Comparison of ENCODE assay signal across 8 cellular contexts in the genomic region with DNA sequence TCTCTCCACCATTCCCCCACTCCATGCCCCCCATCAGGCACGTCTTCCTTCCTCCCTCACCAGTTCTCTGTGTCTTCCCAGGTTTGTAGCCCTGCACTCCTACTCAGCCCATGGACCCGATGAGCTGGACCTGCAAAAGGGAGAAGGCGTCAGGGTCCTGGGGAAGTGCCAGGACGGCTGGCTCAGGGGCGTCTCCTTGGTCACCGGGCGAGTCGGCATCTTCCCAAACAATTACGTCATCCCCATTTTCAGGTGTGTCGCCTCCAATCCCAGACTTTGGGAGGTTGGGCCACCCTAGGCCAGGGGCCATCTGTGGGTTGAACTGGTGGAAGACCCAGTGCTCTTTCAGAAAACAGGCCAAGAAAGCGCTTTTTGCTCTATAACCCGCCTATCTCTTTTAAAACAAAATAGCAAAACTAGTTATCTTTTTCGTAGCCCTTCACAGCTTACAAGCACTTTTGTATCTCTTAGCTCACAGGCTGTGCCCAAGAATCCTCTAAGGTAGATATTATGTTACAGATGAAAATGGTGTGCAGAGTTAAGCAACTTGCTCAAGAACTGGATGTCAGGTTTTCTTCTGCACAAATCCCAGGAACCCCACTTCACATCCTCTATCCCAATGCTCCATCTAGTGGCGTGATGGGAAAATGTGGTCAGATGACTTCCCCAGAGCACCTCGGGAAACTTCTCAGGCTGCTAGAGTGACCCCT. TPM values are rescaled to one million over a fixed set of nuclear protein-coding genes. Genes with fewer than 3 reads are reported as not detected.
A peak's percentile ranks its signal among the peaks of the same experiment; 100 is the strongest.
DNase-seq lines count a peak whose midpoint lies in the region; ATAC-seq, FAIRE-seq and TF ChIP-seq lines count a peak whose summit lies in the region.

No MANE protein-coding gene starts in this region.

- no peak overlapping the region for H3K9ac ChIP-seq in SK-N-MC (ENCODE audit: insufficient read length)

- no peak overlapping the region for H3K4me3 ChIP-seq in NB4 (ENCODE audit: low read depth, low read length)
- H3K4me3 ChIP-seq in SK-N-MC = no peak overlapping the region

- peak; percentile 74 for TF ChIP-seq CTCF in NB4 (IDR thresholded peaks at IDR 0.05; ENCODE audit: low read depth, low read length)

- H3K27ac ChIP-seq in SK-N-MC = no peak overlapping the region

- ATAC-seq in Right ventricle myocardium inferior = peak; percentile 40
- ATAC-seq in GM21825 (IDR thresholded peaks at IDR 0.05; ENCODE audit: unreplicated experiment) = no peak

- H3K9me3 ChIP-seq in SK-N-MC (ENCODE audit: low read depth, low read length) = no peaks in the 10 kb centered on the region

- intact Hi-C loops in Right ventricle myocardium inferior (cut with DNase I) (loop anchor here (5.0 kb wide), 3 partner anchors 212 to 367 kb away; a partner anchor contains a TSS), cardiac septum (cut with DNase I) (loop anchor here (5.0 kb wide), 2 partner anchors 217 to 367 kb away; no protein-coding TSS in a partner anchor)

- no peak for DNase-seq in Right ventricle myocardium inferior (ENCODE audit: missing footprints)
- no peak for DNase-seq in cardiac septum (ENCODE audit: low spot score)
- DNase-seq in NB4 (ENCODE audit: low read depth) = peak; percentile 68
- peak; percentile 72 for DNase-seq in SK-N-MC (ENCODE audit: low read depth, low spot score)
- peak; percentile 90 for DNase-seq in fibroblast of peridontal ligament (ENCODE audit: extremely low read depth)
- peak in 29 of 56 donors; percentile 1 to 72 (median 15) for DNase-seq in nucleus accumbens (lab: John Stamatoyannopoulos, UW)
- DNase-seq in GM12892 (ENCODE audit: insufficient read length) = no peak

- no peaks in the 10 kb centered on the region for H3K36me3 ChIP-seq in SK-N-MC (ENCODE audit: insufficient read depth, low read length)

- no peak for FAIRE-seq in GM12892 (lab: Jason Lieb, UNC)

- TF ChIP-seq POLR2A in NB4 (IDR thresholded peaks at IDR 0.05; ENCODE audit: extremely low read depth, insufficient read length) = no peak
- TF ChIP-seq POLR2A in GM12892 (IDR thresholded peaks at IDR 0.05; ENCODE audit: low read depth, low read length) = no peak

RNA-seq across cellular contexts. Expression of a gene that starts 56.2 kb away (rescaled TPM):
- total RNA-seq in Right ventricle myocardium inferior (not detected), cardiac septum (not detected)
- 0.51 TPM for polyA plus RNA-seq in GM12892 (2012; ENCODE audit: missing spikeins)

Comparison
In these comparisons a context has a peak if more than half of its experiments do, and no peak if none do; other contexts are left out.
1. DNase-seq: peak in NB4 (single experiment), SK-N-MC (single experiment), fibroblast of peridontal ligament (single experiment) and nucleus accumbens (29 of 56); none in Right ventricle myocardium inferior (single experiment), cardiac septum (single experiment) and GM12892 (single experiment).